Comparison of ENCODE assay signal across 15 cellular contexts in genomic region chr10:4265964-4266363, GRCh38.
DNase-seq lines count a peak whose midpoint lies in the region; ATAC-seq and TF ChIP-seq lines count a peak whose summit lies in the region.
"Had no signal": no experiment of that assay in that cellular context is flagged by ENCODE, and none has a peak within 500 bp of the region (broad histone marks: within the 10 kb centered on the region; RNA-seq: fewer than 3 reads in every experiment).

No MANE protein-coding gene starts in this region.

- POLR2A ChIA-PET in IMR-90 (lab: Charles Lee; ENCODE audit: unreplicated experiment), result no interaction called here

- H3K36me3 ChIP-seq in CD4-positive, CD25-positive, alpha-beta regulatory T cell (ENCODE audit: control insufficient read depth, insufficient read depth, low read length), result no peaks in the 10 kb centered on the region
- H3K36me3 ChIP-seq in IMR-90 (ENCODE audit: control insufficient read depth, insufficient read depth, low read length), result no peaks in the 10 kb centered on the region
- no peaks in the 10 kb centered on the region for H3K36me3 ChIP-seq in esophagus muscularis mucosa
- peaks cover 4% of the 10 kb centered on the region for H3K36me3 ChIP-seq in GM23338 (ENCODE audit: insufficient read depth)

- peak overlapping the region in 2 of 3 donors; percentile 20 to 36 for H3K27ac Mint-ChIP-seq in CD4-positive, CD25-positive, alpha-beta regulatory T cell
- H3K27ac Mint-ChIP-seq in stimulated activated naive B cell treated with anti-CD40 and anti-IgM and Interleukin-4, amounts not matched to agents 10 μg/mL and 1 μg/mL and 100 μg/mL, for 72 hours, result no peak overlapping the region
- H3K27ac Mint-ChIP-seq in GM23338, result no peak overlapping the region
- H3K27ac Mint-ChIP-seq: IgD-negative memory B cell had no signal

- H3K14ac ChIP-seq in IMR-90 (replicated peaks; ENCODE audit: low read depth, low read length), result no peak overlapping the region

- no peaks in the 10 kb centered on the region for H3K9me3 Mint-ChIP-seq in CD4-positive, CD25-positive, alpha-beta regulatory T cell
- H3K9me3 Mint-ChIP-seq in stimulated activated naive B cell treated with anti-CD40 and anti-IgM and Interleukin-4, amounts not matched to agents 10 μg/mL and 1 μg/mL and 100 μg/mL, for 72 hours, result peaks cover 0 to 6% of the 10 kb centered on the region in 2 donors
- peaks cover 25% of the 10 kb centered on the region for H3K9me3 Mint-ChIP-seq in GM23338
- H3K9me3 Mint-ChIP-seq: IgD-negative memory B cell had no signal

- H3K27me3 Mint-ChIP-seq in CD4-positive, CD25-positive, alpha-beta regulatory T cell, result peaks cover 4% of the 10 kb centered on the region
- H3K27me3 Mint-ChIP-seq in stimulated activated naive B cell treated with anti-CD40 and anti-IgM and Interleukin-4, amounts not matched to agents 10 μg/mL and 1 μg/mL and 100 μg/mL, for 72 hours, result no peaks in the 10 kb centered on the region
- H3K27me3 Mint-ChIP-seq in GM23338 (ENCODE audit: insufficient read depth, low read depth, poor library complexity), result peaks cover 2% of the 10 kb centered on the region

- peaks cover 2% of the 10 kb centered on the region; the same call in 1 of the 2 replicates for H3K9me1 ChIP-seq in IMR-90 (ENCODE audit: insufficient read depth, low read length)

- H3K27me3 ChIP-seq in CD4-positive, CD25-positive, alpha-beta regulatory T cell (ENCODE audit: control insufficient read depth, insufficient read depth, low read length), result no peaks in the 10 kb centered on the region
- H3K27me3 ChIP-seq in IMR-90 (ENCODE audit: control insufficient read depth, insufficient read depth, low read length) (no peaks in the 10 kb centered on the region), esophagus muscularis mucosa (no peaks in the 10 kb centered on the region), GM23338 (ENCODE audit: insufficient read depth) (no peaks in the 10 kb centered on the region)

- 0 out of 3 replicates have a peak overlapping the region, but pooled peaks have one; percentile 46 for H2BK15ac ChIP-seq in IMR-90 (ENCODE audit: low read depth, low read length)

- H3K9me3 ChIP-seq in CD4-positive, CD25-positive, alpha-beta regulatory T cell (ENCODE audit: control insufficient read depth in 2 of 2, low read length in 2 of 2), result no peaks in the 10 kb centered on the region
- H3K9me3 ChIP-seq in IMR-90 (ENCODE audit: control insufficient read depth, insufficient read depth, low read length) (no peaks in the 10 kb centered on the region), esophagus muscularis mucosa (no peaks in the 10 kb centered on the region)
- H3K9me3 ChIP-seq: A549 had no signal

- H3K4me2 ChIP-seq in IMR-90 (ENCODE audit: low read depth, low read length), result no peak overlapping the region
- no peak overlapping the region for H3K4me2 ChIP-seq in GM23338
- H3K4me2 ChIP-seq: A549 had no signal

- no peak overlapping the region for H3K4me3 ChIP-seq in CD4-positive, CD25-positive, alpha-beta regulatory T cell (ENCODE audit: low read depth, low read length)
- no peak overlapping the region for H3K4me3 ChIP-seq in IMR-90 (ENCODE audit: insufficient read depth, low read depth, low read length)
- H3K4me3 ChIP-seq in esophagus muscularis mucosa, result no peak overlapping the region
- H3K4me3 ChIP-seq in GM23338, result no peak overlapping the region
- H3K4me3 ChIP-seq: A549, GM12878 had no signal

- H3K4ac ChIP-seq in IMR-90 (ENCODE audit: low read depth, low read length), result peak overlapping the region; percentile 8; the same call in 1 of the 2 replicates

- intact Hi-C loops in IMR-90 (cut with micrococcal nuclease), result no loop called here
- intact Hi-C loops in esophagus muscularis mucosa (cut with DNase I), result no loop called here

- no peak overlapping the region for H3K27ac ChIP-seq in CD4-positive, CD25-positive, alpha-beta regulatory T cell (ENCODE audit: insufficient read depth, low read length, poor library complexity, severe bottlenecking)
- H3K27ac ChIP-seq in IMR-90 (ENCODE audit: insufficient read depth, low read length) (no peak overlapping the region), esophagus muscularis mucosa (replicated peaks in 1 of 4) (peak overlapping the region in 2 of 4 donors; percentile 3 to 44), GM23338 (ENCODE audit: low read depth) (no peak overlapping the region)

- H3K4me1 Mint-ChIP-seq in CD4-positive, CD25-positive, alpha-beta regulatory T cell, result peaks cover 0 to 14% (median 7%) of the 10 kb centered on the region in 4 donors
- peaks cover 18 to 28% of the 10 kb centered on the region in 2 donors for H3K4me1 Mint-ChIP-seq in stimulated activated naive B cell treated with anti-CD40 and anti-IgM and Interleukin-4, amounts not matched to agents 10 μg/mL and 1 μg/mL and 100 μg/mL, for 72 hours
- H3K4me1 Mint-ChIP-seq in GM23338, result no peaks in the 10 kb centered on the region
- H3K4me1 Mint-ChIP-seq: H9 had no signal

- H2AK9ac ChIP-seq in IMR-90 (replicated peaks; ENCODE audit: low read depth, low read length, poor library complexity), result no peak overlapping the region

- H3K36me3 Mint-ChIP-seq in CD4-positive, CD25-positive, alpha-beta regulatory T cell, result no peaks in the 10 kb centered on the region
- peaks cover 0 to 6% of the 10 kb centered on the region in 2 donors for H3K36me3 Mint-ChIP-seq in stimulated activated naive B cell treated with anti-CD40 and anti-IgM and Interleukin-4, amounts not matched to agents 10 μg/mL and 1 μg/mL and 100 μg/mL, for 72 hours
- H3K36me3 Mint-ChIP-seq in GM23338 (ENCODE audit: low read depth), result peaks cover 19% of the 10 kb centered on the region
- H3K36me3 Mint-ChIP-seq: CD14-positive monocyte had no signal

- H3K23ac ChIP-seq in IMR-90 (ENCODE audit: low read depth, low read length), result no peak overlapping the region

- WGBS in IMR-90 (ENCODE audit: extremely low coverage in 2 of 2, insufficient read length in 1 of 2), 2 experiments, result 71% methylated on average over 1 of the region's 3 CpGs; no CpG with 5 or more reads in 1 of the 2 experiments
- 78% methylated on average over 3 of the region's 3 CpGs for WGBS in esophagus muscularis mucosa

- no peak overlapping the region for H3K18ac ChIP-seq in IMR-90 (ENCODE audit: low read depth, low read length)

- CTCF ChIA-PET in IMR-90 (lab: Yijun Ruan, JAX), result interaction anchor here (1.5 kb wide), 1 partner anchor 13 kb away, joined by 3 read pairs; no protein-coding TSS in a partner anchor

- no peak overlapping the region for H2BK5ac ChIP-seq in IMR-90 (ENCODE audit: low read depth, low read length, poor library complexity, severe bottlenecking)

- no peak overlapping the region for H3K9ac ChIP-seq in IMR-90 (ENCODE audit: low read depth, low read length)

- H4K5ac ChIP-seq in IMR-90 (ENCODE audit: low read depth, low read length), result no peak overlapping the region

- TF ChIP-seq CTCF in IMR-90 (conservative IDR thresholded peaks at IDR 0.05; ENCODE audit: low read depth, low read length) (no peak), esophagus muscularis mucosa (IDR thresholded peaks at IDR 0.05) (no peak), GM23338 (conservative IDR thresholded peaks at IDR 0.05; ENCODE audit: low read depth in 2 of 2) (no peak)

- no peak for ATAC-seq in CD4-positive, CD25-positive, alpha-beta regulatory T cell (ENCODE audit: low read depth in 2 of 2)
- ATAC-seq in IMR-90 (ENCODE audit: low read depth), result no peak
- peak; percentile 78 to 95 for ATAC-seq in stimulated activated naive B cell treated with anti-CD40 and anti-IgM and Interleukin-4, amounts not matched to agents 10 μg/mL and 1 μg/mL and 100 μg/mL, for 72 hours (replicated peaks)
- no peak for ATAC-seq in GM18519 (IDR thresholded peaks at IDR 0.05; ENCODE audit: low FRiP score, unreplicated experiment)
- no peak for ATAC-seq in GM23338
- ATAC-seq: A549, GM12878 had no signal

- no peaks in the 10 kb centered on the region for H3F3A ChIP-seq in GM23338 (replicated peaks; ENCODE audit: low read depth)

- dilution Hi-C loops in IMR-90 (cut with HindIII; ENCODE audit: low sequenced_read_pairs, unreplicated experiment), result no loop called here

- H4K20me1 ChIP-seq in IMR-90 (ENCODE audit: insufficient read depth, low read length) (no peaks in the 10 kb centered on the region), GM23338 (replicated peaks; ENCODE audit: insufficient read depth) (no peaks in the 10 kb centered on the region)

- H3K79me1 ChIP-seq in IMR-90 (ENCODE audit: low read depth in 1 of 2, low read length in 2 of 2), result no peaks in the 10 kb centered on the region; a peak in 1 of 4 replicates

- no peak overlapping the region for H2AFZ ChIP-seq in IMR-90 (replicated peaks; ENCODE audit: low read length, poor library complexity)
- no peak overlapping the region for H2AFZ ChIP-seq in GM23338

- H4K8ac ChIP-seq in IMR-90 (ENCODE audit: low read depth in 2 of 2, low read length in 2 of 2), result no peak overlapping the region

- TF ChIP-seq RAD21 in IMR-90 (IDR thresholded peaks at IDR 0.05; ENCODE audit: low read length), result no peak

- H4K91ac ChIP-seq in IMR-90 (ENCODE audit: insufficient read depth, low read depth, low read length), result no peak overlapping the region

- H3K9me2 ChIP-seq in GM23338 (ENCODE audit: insufficient read depth), result no peaks in the 10 kb centered on the region

- peak overlapping the region in 2 of 4 donors; percentile 32 to 33 for H3K4me3 Mint-ChIP-seq in CD4-positive, CD25-positive, alpha-beta regulatory T cell
- no peak overlapping the region for H3K4me3 Mint-ChIP-seq in stimulated activated naive B cell treated with anti-CD40 and anti-IgM and Interleukin-4, amounts not matched to agents 10 μg/mL and 1 μg/mL and 100 μg/mL, for 72 hours
- no peak overlapping the region for H3K4me3 Mint-ChIP-seq in GM23338
- H3K4me3 Mint-ChIP-seq: CD14-positive monocyte, H9, IgD-negative memory B cell had no signal

- H2BK120ac ChIP-seq in IMR-90 (ENCODE audit: low read depth, low read length), result no peak overlapping the region

- TF ChIP-seq POLR2A in IMR-90 (IDR thresholded peaks at IDR 0.05; ENCODE audit: low read depth, low read length) (no peak), esophagus muscularis mucosa (IDR thresholded peaks at IDR 0.05; ENCODE audit: low read depth) (no peak)

- DNase-seq in CD4-positive, CD25-positive, alpha-beta regulatory T cell, result no peak
- DNase-seq in IMR-90 (no peak), esophagus muscularis mucosa (ENCODE audit: extremely low spot score) (peak; percentile 26), GM23338 (ENCODE audit: low spot score) (no peak), NCI-H1048 (lab: John Stamatoyannopoulos, UW) (no peak)
- DNase-seq in stimulated activated naive B cell treated with anti-CD40 and anti-IgM and Interleukin-4, amounts not matched to agents 10 μg/mL and 1 μg/mL and 100 μg/mL, for 72 hours, result no peak
- DNase-seq: Calu3, DMS 273 treated with DMSO at 0.1 percent for 48 hours, GOT3, H9 had no signal

- no peaks in the 10 kb centered on the region for H3K4me1 ChIP-seq in CD4-positive, CD25-positive, alpha-beta regulatory T cell (ENCODE audit: control insufficient read depth, insufficient read depth, low read length, poor library complexity, severe bottlenecking)
- H3K4me1 ChIP-seq in IMR-90 (ENCODE audit: control insufficient read depth, insufficient read depth, low read length), result peaks cover 11% of the 10 kb centered on the region
- H3K4me1 ChIP-seq in esophagus muscularis mucosa, result peaks cover 27 to 52% (median 42%) of the 10 kb centered on the region in 4 donors
- H3K4me1 ChIP-seq in GM23338 (ENCODE audit: insufficient read depth), result no peaks in the 10 kb centered on the region

- no peak overlapping the region for H3K56ac ChIP-seq in IMR-90 (ENCODE audit: extremely low read depth, insufficient read depth, low read length)

- no peak overlapping the region for H2BK20ac ChIP-seq in IMR-90 (ENCODE audit: low read depth, low read length)

- no peaks in the 10 kb centered on the region for H3K79me2 ChIP-seq in GM23338 (replicated peaks; ENCODE audit: insufficient read depth)

- TF ChIP-seq EP300 in esophagus muscularis mucosa (IDR thresholded peaks at IDR 0.05), result no peak

- no TSS peak for BruUV-seq in IMR-90 (replicated peaks; lab: Mats Ljungman, UMichigan)

- in situ Hi-C loops in IMR-90 (cut with MboI; ENCODE audit: low sequenced_read_pairs), result loop anchor here (25.0 kb wide), 1 partner anchor 496 kb away; no protein-coding TSS in a partner anchor

- H2AK5ac ChIP-seq in IMR-90 (ENCODE audit: low read depth, low read length), result no peak overlapping the region

Comparison
In these comparisons a context has a peak if more than half of its experiments do, and no peak if none do; other contexts are left out.
1. ATAC-seq: peak in stimulated activated naive B cell treated with anti-CD40 and anti-IgM and Interleukin-4, amounts not matched to agents 10 μg/mL and 1 μg/mL and 100 μg/mL, for 72 hours (2 of 2); none in CD4-positive, CD25-positive, alpha-beta regulatory T cell (0 of 2), IMR-90 (single experiment), GM18519 (single experiment) and GM23338 (single experiment).
2. H3K27ac Mint-ChIP-seq: peak in CD4-positive, CD25-positive, alpha-beta regulatory T cell (2 of 3); none in stimulated activated naive B cell treated with anti-CD40 and anti-IgM and Interleukin-4, amounts not matched to agents 10 μg/mL and 1 μg/mL and 100 μg/mL, for 72 hours (single experiment) and GM23338 (single experiment).